1 cellular context compared by ENCODE assay signal in the genomic region with DNA sequence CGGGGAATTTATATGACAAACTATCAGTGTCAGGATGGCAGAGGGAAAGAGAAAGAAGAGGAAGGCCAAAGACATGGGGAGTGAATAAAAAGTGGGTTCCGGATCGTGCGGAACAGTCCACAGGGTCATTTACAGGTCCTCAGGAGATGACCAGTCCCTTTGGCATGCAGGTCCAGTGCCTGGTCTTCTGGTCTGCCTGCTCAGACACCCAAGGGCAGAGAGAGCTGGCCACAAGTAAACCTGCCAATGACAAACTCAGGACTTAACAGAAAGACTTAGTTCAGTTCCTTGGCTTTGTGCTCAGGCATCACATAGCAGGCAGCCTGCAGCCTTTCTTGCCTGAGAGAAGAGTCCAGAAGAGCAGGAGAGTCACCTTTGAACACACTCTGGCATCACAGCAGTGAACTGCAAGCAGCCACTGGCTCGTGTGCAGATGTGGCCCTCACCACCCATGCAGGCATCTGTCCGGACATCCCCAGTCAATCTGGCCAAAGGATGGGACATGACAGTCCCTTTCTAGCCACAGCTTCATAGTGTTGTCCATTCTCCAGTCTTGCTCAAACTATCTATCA.
TF ChIP-seq lines count a peak whose summit lies in the region.

No MANE protein-coding gene starts in this region.

TF ChIP-seq in HepG2, 621 proteins besides CTCF, POLR2A, EP300 and RAD21 (continued from another document and continues in another):
- TF ChIP-seq NFAT5 (CRISPR knock-in tag; IDR thresholded peaks at IDR 0.05) (no peak), MAFG (CRISPR knock-in tag; IDR thresholded peaks at IDR 0.05) (no peak), ZFP91 (CRISPR knock-in tag; IDR thresholded peaks at IDR 0.05; ENCODE audit: borderline replicate concordance) (no peak; the same call in 1 of the 2 replicates), ZNF432 (CRISPR knock-in tag; IDR thresholded peaks at IDR 0.05; ENCODE audit: borderline replicate concordance) (no peak), ZNF326 (CRISPR knock-in tag; IDR thresholded peaks at IDR 0.05; ENCODE audit: borderline replicate concordance) (no peak), ZNF605 (CRISPR knock-in tag; IDR thresholded peaks at IDR 0.05) (no peak), MIER2 (CRISPR knock-in tag; IDR thresholded peaks at IDR 0.05) (peak; percentile 51; the same call in 1 of the 2 replicates), HIC2 (CRISPR knock-in tag; IDR thresholded peaks at IDR 0.05; ENCODE audit: low read depth) (no peak), ZNF652 (CRISPR knock-in tag; IDR thresholded peaks at IDR 0.05; ENCODE audit: borderline replicate concordance, low read depth) (no peak), MXD4 (CRISPR knock-in tag; IDR thresholded peaks at IDR 0.05) (no peak), ZNF256 (CRISPR knock-in tag; conservative IDR thresholded peaks at IDR 0.05) (no peak), ARNTL (CRISPR knock-in tag; IDR thresholded peaks at IDR 0.05) (no peak), ZNF691 (CRISPR knock-in tag; IDR thresholded peaks at IDR 0.05; ENCODE audit: borderline replicate concordance, low read depth) (peak; percentile 68; the same call in 1 of the 2 replicates), DMAP1 (CRISPR knock-in tag; IDR thresholded peaks at IDR 0.05) (no peak), ZNF30 (CRISPR knock-in tag; IDR thresholded peaks at IDR 0.05) (no peak), FOXA3 (CRISPR knock-in tag; IDR thresholded peaks at IDR 0.05) (peak; percentile 68), BORCS8-MEF2B (CRISPR knock-in tag; IDR thresholded peaks at IDR 0.05) (no peak), PBX3 (CRISPR knock-in tag; IDR thresholded peaks at IDR 0.05; ENCODE audit: borderline replicate concordance) (no peak), HIVEP1 (CRISPR knock-in tag; IDR thresholded peaks at IDR 0.05) (peak; percentile 69), MEF2D (CRISPR knock-in tag; IDR thresholded peaks at IDR 0.05) (0 out of 2 replicates have a peak, but pooled peaks have one; percentile 62), ASH2L (IDR thresholded peaks at IDR 0.05; ENCODE audit: insufficient read length, low read depth, low read length) (no peak), KLF16 (CRISPR knock-in tag; IDR thresholded peaks at IDR 0.05) (peak in 1 of 2 experiments; percentile 58; a peak in 1 of 4 replicates), REST (IDR thresholded peaks at IDR 0.05; ENCODE audit: borderline replicate concordance in 1 of 2, low read depth in 1 of 2, low read length in 2 of 2) (no peak), RNF2 (conservative IDR thresholded peaks at IDR 0.05; ENCODE audit: low read depth) (no peak)
- TF ChIP-seq, protein P1, sequence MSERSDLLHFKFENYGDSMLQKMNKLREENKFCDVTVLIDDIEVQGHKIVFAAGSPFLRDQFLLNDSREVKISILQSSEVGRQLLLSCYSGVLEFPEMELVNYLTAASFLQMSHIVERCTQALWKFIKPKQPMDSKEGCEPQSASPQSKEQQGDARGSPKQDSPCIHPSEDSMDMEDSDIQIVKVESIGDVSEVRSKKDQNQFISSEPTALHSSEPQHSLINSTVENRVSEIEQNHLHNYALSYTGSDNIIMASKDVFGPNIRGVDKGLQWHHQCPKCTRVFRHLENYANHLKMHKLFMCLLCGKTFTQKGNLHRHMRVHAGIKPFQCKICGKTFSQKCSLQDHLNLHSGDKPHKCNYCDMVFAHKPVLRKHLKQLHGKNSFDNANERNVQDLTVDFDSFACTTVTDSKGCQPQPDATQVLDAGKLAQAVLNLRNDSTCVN (CRISPR knock-in tag; IDR thresholded peaks at IDR 0.05; ENCODE audit: borderline replicate concordance), result peak; percentile 68; the same call in 1 of the 2 replicates
- TF ChIP-seq, protein P2, sequence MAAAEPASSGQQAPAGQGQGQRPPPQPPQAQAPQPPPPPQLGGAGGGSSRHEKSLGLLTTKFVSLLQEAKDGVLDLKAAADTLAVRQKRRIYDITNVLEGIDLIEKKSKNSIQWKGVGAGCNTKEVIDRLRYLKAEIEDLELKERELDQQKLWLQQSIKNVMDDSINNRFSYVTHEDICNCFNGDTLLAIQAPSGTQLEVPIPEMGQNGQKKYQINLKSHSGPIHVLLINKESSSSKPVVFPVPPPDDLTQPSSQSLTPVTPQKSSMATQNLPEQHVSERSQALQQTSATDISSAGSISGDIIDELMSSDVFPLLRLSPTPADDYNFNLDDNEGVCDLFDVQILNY (CRISPR knock-in tag; conservative IDR thresholded peaks at IDR 0.05), result no peak
- TF ChIP-seq, protein P3, sequence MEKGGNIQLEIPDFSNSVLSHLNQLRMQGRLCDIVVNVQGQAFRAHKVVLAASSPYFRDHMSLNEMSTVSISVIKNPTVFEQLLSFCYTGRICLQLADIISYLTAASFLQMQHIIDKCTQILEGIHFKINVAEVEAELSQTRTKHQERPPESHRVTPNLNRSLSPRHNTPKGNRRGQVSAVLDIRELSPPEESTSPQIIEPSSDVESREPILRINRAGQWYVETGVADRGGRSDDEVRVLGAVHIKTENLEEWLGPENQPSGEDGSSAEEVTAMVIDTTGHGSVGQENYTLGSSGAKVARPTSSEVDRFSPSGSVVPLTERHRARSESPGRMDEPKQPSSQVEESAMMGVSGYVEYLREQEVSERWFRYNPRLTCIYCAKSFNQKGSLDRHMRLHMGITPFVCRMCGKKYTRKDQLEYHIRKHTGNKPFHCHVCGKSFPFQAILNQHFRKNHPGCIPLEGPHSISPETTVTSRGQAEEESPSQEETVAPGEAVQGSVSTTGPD (CRISPR knock-in tag; IDR thresholded peaks at IDR 0.05), result no peak
- TF ChIP-seq, protein P4, sequence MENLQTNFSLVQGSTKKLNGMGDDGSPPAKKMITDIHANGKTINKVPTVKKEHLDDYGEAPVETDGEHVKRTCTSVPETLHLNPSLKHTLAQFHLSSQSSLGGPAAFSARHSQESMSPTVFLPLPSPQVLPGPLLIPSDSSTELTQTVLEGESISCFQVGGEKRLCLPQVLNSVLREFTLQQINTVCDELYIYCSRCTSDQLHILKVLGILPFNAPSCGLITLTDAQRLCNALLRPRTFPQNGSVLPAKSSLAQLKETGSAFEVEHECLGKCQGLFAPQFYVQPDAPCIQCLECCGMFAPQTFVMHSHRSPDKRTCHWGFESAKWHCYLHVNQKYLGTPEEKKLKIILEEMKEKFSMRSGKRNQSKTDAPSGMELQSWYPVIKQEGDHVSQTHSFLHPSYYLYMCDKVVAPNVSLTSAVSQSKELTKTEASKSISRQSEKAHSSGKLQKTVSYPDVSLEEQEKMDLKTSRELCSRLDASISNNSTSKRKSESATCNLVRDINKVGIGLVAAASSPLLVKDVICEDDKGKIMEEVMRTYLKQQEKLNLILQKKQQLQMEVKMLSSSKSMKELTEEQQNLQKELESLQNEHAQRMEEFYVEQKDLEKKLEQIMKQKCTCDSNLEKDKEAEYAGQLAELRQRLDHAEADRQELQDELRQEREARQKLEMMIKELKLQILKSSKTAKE (CRISPR knock-in tag; IDR thresholded peaks at IDR 0.05; ENCODE audit: borderline replicate concordance), result no peak
